In genomic region chr14:73047808-73048207, GRCh38 we compare ENCODE assay signal across 22 cellular contexts.
"Had no signal": no experiment of that assay in that cellular context is flagged by ENCODE, and none has a peak within 500 bp of the region (broad histone marks: within the 10 kb centered on the region; RNA-seq: fewer than 3 reads in every experiment).

No MANE protein-coding gene starts in this region.

- H3K79me2 ChIP-seq: hepatocyte had no signal

- H3K36me3 ChIP-seq: adrenal gland, right atrium auricular region, suprapubic skin, transverse colon had no signal

- H3K27me3 ChIP-seq: adrenal gland, hepatocyte, right atrium auricular region, suprapubic skin, transverse colon had no signal

- H3K4me3 ChIP-seq: adrenal gland, hepatocyte, right atrium auricular region, skin epidermis, suprapubic skin, transverse colon had no signal

- H3K4me2 ChIP-seq: hepatocyte had no signal

- H3K27ac ChIP-seq: adrenal gland, hepatocyte, right atrium auricular region, skin epidermis, suprapubic skin, transverse colon had no signal

- H3K4me1 ChIP-seq: adrenal gland, right atrium auricular region, suprapubic skin, transverse colon had no signal

- ATAC-seq: activated naive CD4-positive, alpha-beta T cell treated with anti-CD3 and anti-CD28 coated beads, Interleukin-2, amount 50 U/mL, for 72 hours; left cardiac atrium; stimulated activated naive CD8-positive, alpha-beta T cell treated with anti-CD3 and anti-CD28 coated beads, Interleukin-15, amount 100 ng/mL, for 72 hours had no signal

- H3K9me3 ChIP-seq: adrenal gland, right atrium auricular region, suprapubic skin, transverse colon had no signal

- DNase-seq: activated CD4-positive, alpha-beta memory T cell treated with anti-CD3 and anti-CD28 coated beads for 36 hours; activated CD4-positive, alpha-beta T cell treated with anti-CD3 and anti-CD28 coated beads for 4 hours; activated gamma-delta T cell treated with Interleukin-2 at 50 U/mL for 16 hours; activated T-cell treated with anti-CD3 and anti-CD28 coated beads for 4 hours; adrenal gland; cerebellar nuclear complex; cortex of kidney; foreskin fibroblast; left cardiac atrium; nephron progenitor cell; occipital lobe; stimulated activated naive CD8-positive, alpha-beta T cell treated with anti-CD3 and anti-CD28 coated beads, Interleukin-15, amount 100 ng/mL, for 72 hours; T-helper 2 cell; transverse colon had no signal

- FAIRE-seq: astrocyte, bronchial epithelial cell, islet of Langerhans had no signal

- H2AFZ ChIP-seq: hepatocyte had no signal
